ENCODE assay signal across 34 cellular contexts in genomic region chr19:49042177-49042576, GRCh38. TPM values are rescaled to one million over a fixed set of nuclear protein-coding genes. Genes with fewer than 3 reads are reported as not detected.
DNase-seq lines count a peak whose midpoint lies in the region; ATAC-seq and TF ChIP-seq lines count a peak whose summit lies in the region.
"Had no signal": no experiment of that assay in that cellular context is flagged by ENCODE, and none has a peak within 500 bp of the region (broad histone marks: within the 10 kb centered on the region; RNA-seq: fewer than 3 reads in every experiment).

No MANE protein-coding gene starts in this region.

- H3K9me3 Mint-ChIP-seq in HFFc6 = no peaks in the 10 kb centered on the region
- H3K9me3 Mint-ChIP-seq: activated CD4-positive, alpha-beta memory T cell treated with anti-CD3 and anti-CD28 coated beads for 36 hours; activated naive CD8-positive, alpha-beta T cell treated with anti-CD3 and anti-CD28 coated beads for 36 hours; naive thymus-derived CD8-positive, alpha-beta T cell had no signal

- peaks cover 7% of the 10 kb centered on the region for H3K27me3 Mint-ChIP-seq in HFFc6 (ENCODE audit: insufficient read depth)
- H3K27me3 Mint-ChIP-seq: activated CD4-positive, alpha-beta memory T cell treated with anti-CD3 and anti-CD28 coated beads for 36 hours; activated naive CD8-positive, alpha-beta T cell treated with anti-CD3 and anti-CD28 coated beads for 36 hours had no signal

- intact Hi-C loops in adrenal gland (cut with DNase I) = no loop called here

- H3K27ac ChIP-seq in SJSA1 (peak overlapping the region; percentile 48; the same call in 1 of the 2 replicates), foreskin keratinocyte (no peak overlapping the region), adrenal gland (no peak overlapping the region)
- H3K27ac ChIP-seq: BLaER1, thoracic aorta, vagina had no signal

- peaks cover 31% of the 10 kb centered on the region for H3K4me1 Mint-ChIP-seq in HFFc6 (ENCODE audit: low read depth)
- H3K4me1 Mint-ChIP-seq: activated naive CD8-positive, alpha-beta T cell treated with anti-CD3 and anti-CD28 coated beads for 36 hours; naive thymus-derived CD8-positive, alpha-beta T cell had no signal

- no peaks in the 10 kb centered on the region for H3K9me3 ChIP-seq in SJSA1 (replicated peaks)
- H3K9me3 ChIP-seq in adrenal gland (replicated peaks in 1 of 3) = no peaks in the 10 kb centered on the region
- H3K9me3 ChIP-seq: BLaER1, Caco-2, thoracic aorta, vagina had no signal

- H3K36me3 Mint-ChIP-seq in HFFc6 (ENCODE audit: low read depth) = no peaks in the 10 kb centered on the region
- H3K36me3 Mint-ChIP-seq: activated CD4-positive, alpha-beta memory T cell treated with anti-CD3 and anti-CD28 coated beads for 36 hours; activated naive CD8-positive, alpha-beta T cell treated with anti-CD3 and anti-CD28 coated beads for 36 hours; naive thymus-derived CD8-positive, alpha-beta T cell had no signal

- in situ Hi-C loops in ACHN (cut with HindIII; ENCODE audit: low pct_ligation_motif_present, low pct_unique_long_range_greater_than_20kb, low sequenced_read_pairs) = no loop called here

- H3K36me3 ChIP-seq in SJSA1 = no peaks in the 10 kb centered on the region
- no peaks in the 10 kb centered on the region for H3K36me3 ChIP-seq in adrenal gland (replicated peaks in 1 of 2)
- H3K36me3 ChIP-seq: BLaER1, thoracic aorta, vagina had no signal

- DNase-seq in ACHN = peak; percentile 37
- no peak for DNase-seq in HFFc6
- DNase-seq in SJSA1 (ENCODE audit: low read depth in 1 of 2, low spot score in 2 of 2) = peak; percentile 46 to 75
- DNase-seq in foreskin keratinocyte = peak in 1 of 2 donors; percentile 47
- DNase-seq in stimulated activated CD4-positive, alpha-beta T cell treated with anti-CD3 and anti-CD28 coated beads, Interleukin-2, amount 100 ng/mL, for 24 hours = no peak
- no peak for DNase-seq in GDM1 (lab: John Stamatoyannopoulos, UW)
- DNase-seq in NCI-H1105 (lab: John Stamatoyannopoulos, UW) = no peak
- no peak for DNase-seq in adrenal gland
- DNase-seq: activated CD4-positive, alpha-beta memory T cell treated with anti-CD3 and anti-CD28 coated beads for 36 hours; activated naive CD8-positive, alpha-beta T cell treated with anti-CD3 and anti-CD28 coated beads for 36 hours; Caco-2; DMS79 treated with DMSO at 0.1 percent for 48 hours; effector CD4-positive, alpha-beta T cell; foreskin melanocyte; HCEC 1CT; Kasumi-1; midbrain; naive thymus-derived CD8-positive, alpha-beta T cell; NCI-H1092; NCI-H1930; occipital lobe; retina; SHP77; small intestine; stimulated activated CD4-positive, alpha-beta T cell treated with anti-CD3 and anti-CD28 coated beads, Interleukin-4, amount 100 ng/mL, for 1 hour; stimulated activated naive CD4-positive, alpha-beta T cell treated with Interleukin-2 at 50 U/mL for 16 hours had no signal

- peak; percentile 64 for ATAC-seq in foreskin keratinocyte
- ATAC-seq: activated CD4-positive, CD25-positive, alpha-beta regulatory T cell treated with anti-CD3 and anti-CD28 coated beads, Interleukin-2, amount 50 U/mL, for 24 hours; left lobe of liver; naive thymus-derived CD8-positive, alpha-beta T cell had no signal

- peaks cover 20% of the 10 kb centered on the region for H3K4me1 ChIP-seq in SJSA1 (replicated peaks)
- peaks cover 3% of the 10 kb centered on the region for H3K4me1 ChIP-seq in foreskin keratinocyte
- no peaks in the 10 kb centered on the region for H3K4me1 ChIP-seq in adrenal gland (replicated peaks in 1 of 2)
- H3K4me1 ChIP-seq: Caco-2, vagina had no signal

- no peaks in the 10 kb centered on the region for H3K27me3 ChIP-seq in SJSA1 (replicated peaks)
- no peaks in the 10 kb centered on the region for H3K27me3 ChIP-seq in foreskin keratinocyte
- no peaks in the 10 kb centered on the region for H3K27me3 ChIP-seq in adrenal gland
- H3K27me3 ChIP-seq: BLaER1, vagina had no signal

- 74 to 84% (median 77%) methylated on average over 15 to 17 of the region's 17 CpGs for WGBS in adrenal gland, 4 donors

- peak overlapping the region; percentile 78 for H3K27ac Mint-ChIP-seq in HFFc6
- H3K27ac Mint-ChIP-seq: activated CD4-positive, alpha-beta memory T cell treated with anti-CD3 and anti-CD28 coated beads for 36 hours; activated naive CD8-positive, alpha-beta T cell treated with anti-CD3 and anti-CD28 coated beads for 36 hours; naive thymus-derived CD8-positive, alpha-beta T cell had no signal

- peak overlapping the region; percentile 52; the same call in 1 of the 2 replicates for H3K4me3 Mint-ChIP-seq in HFFc6
- H3K4me3 Mint-ChIP-seq: activated CD4-positive, alpha-beta memory T cell treated with anti-CD3 and anti-CD28 coated beads for 36 hours; activated naive CD8-positive, alpha-beta T cell treated with anti-CD3 and anti-CD28 coated beads for 36 hours; naive thymus-derived CD8-positive, alpha-beta T cell had no signal

- no peak overlapping the region for H3K4me3 ChIP-seq in SJSA1
- no peak overlapping the region for H3K4me3 ChIP-seq in adrenal gland
- H3K4me3 ChIP-seq: BLaER1, thoracic aorta, vagina had no signal

- no peak for TF ChIP-seq POLR2A in adrenal gland (IDR thresholded peaks at IDR 0.05)

- TF ChIP-seq CTCF in HFFc6 (IDR thresholded peaks at IDR 0.05) (no peak), foreskin keratinocyte (conservative IDR thresholded peaks at IDR 0.05) (no peak), adrenal gland (IDR thresholded peaks at IDR 0.05) (no peak)

RNA-seq across cellular contexts. Expression of gene CGB5, which starts 1.5 kb away (rescaled TPM):
- total RNA-seq in HFFc6 (2021; fragmentation: NEBNext Ultra II Directional; extraction: Animal tissue kit (Norgen Biotek cat#: 25700)) = under 1 TPM in 2 of 6 experiments, not detected in 4; 0.23 to 0.75 TPM
- total RNA-seq in SJSA1 (2014; rRNA removed; shearing (Covaris generic)) = not detected in 2 replicates
- total RNA-seq in foreskin keratinocyte (0.34 TPM in 1 of 2 replicates, not detected in the other), adrenal gland (not detected)
- polyA plus RNA-seq in foreskin keratinocyte (0.77 TPM in 1 of 2 replicates, not detected in the other), adrenal gland (under 1 TPM in 1 of 3 donors, not detected in 2; 0.72 TPM)
- total RNA-seq: activated CD4-positive, alpha-beta memory T cell treated with anti-CD3 and anti-CD28 coated beads for 36 hours; activated naive CD8-positive, alpha-beta T cell treated with anti-CD3 and anti-CD28 coated beads for 36 hours; Caco-2; chondrocyte; left lobe of liver; naive thymus-derived CD8-positive, alpha-beta T cell; occipital lobe; OCI-LY7; thoracic aorta; vagina had no signal
- polyA plus RNA-seq: naive thymus-derived CD8-positive, alpha-beta T cell; small intestine had no signal

RNA-seq across cellular contexts. Expression of gene CGB1, which starts 5.5 kb away (rescaled TPM):
- total RNA-seq in HFFc6 (2021; fragmentation: NEBNext Ultra II Directional; extraction: Animal tissue kit (Norgen Biotek cat#: 25700)) = 1 to 10 TPM in 1 of 6 experiments, under 1 TPM in 1, not detected in 4; 0.38 to 1.0 TPM
- 1.00 TPM in 1 of 2 replicates, not detected in the other for total RNA-seq in SJSA1 (2014; rRNA removed; shearing (Covaris generic))
- not detected in 2 replicates for total RNA-seq in foreskin keratinocyte
- not detected in 2 replicates for polyA plus RNA-seq in foreskin keratinocyte
- under 1 TPM in 1 of 8 donors, not detected in 7; 0.53 TPM for total RNA-seq in adrenal gland
- not detected for polyA plus RNA-seq in adrenal gland
- total RNA-seq: activated CD4-positive, alpha-beta memory T cell treated with anti-CD3 and anti-CD28 coated beads for 36 hours; activated naive CD8-positive, alpha-beta T cell treated with anti-CD3 and anti-CD28 coated beads for 36 hours; Caco-2; left lobe of liver; naive thymus-derived CD8-positive, alpha-beta T cell; occipital lobe; OCI-LY7; thoracic aorta; vagina had no signal
- polyA plus RNA-seq: esophagus; naive thymus-derived CD8-positive, alpha-beta T cell; small intestine had no signal

RNA-seq across cellular contexts. Expression of gene CGB8, which starts 6.7 kb away (rescaled TPM):
- 1 to 10 TPM in 4 of 6 experiments, under 1 TPM in 1, not detected in 1; 0.83 to 3.8 (median 3.7) TPM for total RNA-seq in HFFc6 (2021; fragmentation: NEBNext Ultra II Directional; extraction: Animal tissue kit (Norgen Biotek cat#: 25700))
- 0.61 TPM in 1 of 2 replicates, not detected in the other for total RNA-seq in SJSA1 (2014; rRNA removed; shearing (Covaris generic))
- not detected in 2 replicates for total RNA-seq in foreskin keratinocyte
- polyA plus RNA-seq in foreskin keratinocyte = not detected in 2 replicates
- total RNA-seq in adrenal gland = not detected
- not detected for polyA plus RNA-seq in adrenal gland
- total RNA-seq: activated CD4-positive, alpha-beta memory T cell treated with anti-CD3 and anti-CD28 coated beads for 36 hours; activated naive CD8-positive, alpha-beta T cell treated with anti-CD3 and anti-CD28 coated beads for 36 hours; Caco-2; left lobe of liver; naive thymus-derived CD8-positive, alpha-beta T cell; occipital lobe; OCI-LY7; thoracic aorta; vagina had no signal
- polyA plus RNA-seq: esophagus; naive thymus-derived CD8-positive, alpha-beta T cell; small intestine had no signal

RNA-seq across cellular contexts. Expression of gene CGB2, which starts 10.5 kb away (rescaled TPM):
- total RNA-seq in HFFc6 (2021; fragmentation: NEBNext Ultra II Directional; extraction: Animal tissue kit (Norgen Biotek cat#: 25700)) = under 1 TPM in 1 of 6 experiments, not detected in 5; 0.55 TPM
- not detected in 2 replicates for total RNA-seq in SJSA1 (2014; rRNA removed; shearing (Covaris generic))
- total RNA-seq in foreskin keratinocyte (not detected in 2 replicates), adrenal gland (not detected)
- polyA plus RNA-seq in foreskin keratinocyte (not detected in 2 replicates), adrenal gland (not detected)
- total RNA-seq: activated CD4-positive, alpha-beta memory T cell treated with anti-CD3 and anti-CD28 coated beads for 36 hours; activated naive CD8-positive, alpha-beta T cell treated with anti-CD3 and anti-CD28 coated beads for 36 hours; Caco-2; chondrocyte; left lobe of liver; naive thymus-derived CD8-positive, alpha-beta T cell; occipital lobe; OCI-LY7; thoracic aorta; vagina had no signal
- polyA plus RNA-seq: esophagus; naive thymus-derived CD8-positive, alpha-beta T cell; small intestine had no signal

RNA-seq across cellular contexts. Expression of gene CGB7, which starts 15.4 kb away (rescaled TPM):
- 1 to 10 TPM in 4 of 6 experiments, under 1 TPM in 2; 0.36 to 2.2 (median 2.1) TPM for total RNA-seq in HFFc6 (2021; fragmentation: NEBNext Ultra II Directional; extraction: Animal tissue kit (Norgen Biotek cat#: 25700))
- 0.08 TPM in 1 of 2 replicates, not detected in the other for total RNA-seq in SJSA1 (2014; rRNA removed; shearing (Covaris generic))
- total RNA-seq in foreskin keratinocyte (1.1 and 1.8 TPM in 2 replicates), adrenal gland (under 1 TPM in 2 of 8 donors, not detected in 6; 0.15 to 0.28 TPM)
- polyA plus RNA-seq in foreskin keratinocyte (2.0 and 2.5 TPM in 2 replicates), adrenal gland (under 1 TPM in 2 of 3 donors, not detected in 1; 0.13 to 0.97 TPM)
- total RNA-seq: activated CD4-positive, alpha-beta memory T cell treated with anti-CD3 and anti-CD28 coated beads for 36 hours; activated naive CD8-positive, alpha-beta T cell treated with anti-CD3 and anti-CD28 coated beads for 36 hours; left lobe of liver; naive thymus-derived CD8-positive, alpha-beta T cell; occipital lobe; OCI-LY7; thoracic aorta had no signal
- polyA plus RNA-seq: naive thymus-derived CD8-positive, alpha-beta T cell had no signal

Comparison
In these comparisons a context has a peak if more than half of its experiments do, and no peak if none do; other contexts are left out.
1. DNase-seq: peak in ACHN (single experiment) and SJSA1 (2 of 2); none in HFFc6 (single experiment), stimulated activated CD4-positive, alpha-beta T cell treated with anti-CD3 and anti-CD28 coated beads, Interleukin-2, amount 100 ng/mL, for 24 hours (0 of 2), GDM1 (single experiment), NCI-H1105 (single experiment) and adrenal gland (0 of 7).